ENCODE assay signal across 8 cellular contexts in genomic region chr11:33257160-33257896, GRCh38. TPM values are rescaled to one million over a fixed set of nuclear protein-coding genes. Genes with fewer than 3 reads are reported as not detected.
DNase-seq lines count a peak whose midpoint lies in the region; ATAC-seq and TF ChIP-seq lines count a peak whose summit lies in the region.

HIPK3 (plus strand) TSS chr11:33257381.

- H3K4me3 ChIP-seq in KMS-11 (IDR thresholded peaks at IDR 0.05; ENCODE audit: insufficient read depth, low read depth, low read length) (no peak within 1 kb of the TSS), neural cell (ENCODE audit: low read length) (peak within 1 kb of the TSS; percentile 76)

- H3K9ac ChIP-seq in KMS-11, result peak within 1 kb of the TSS; percentile 99
- peak within 1 kb of the TSS; percentile 99 for H3K9ac ChIP-seq in neural cell (ENCODE audit: low read length)

- no peaks in the 10 kb centered on the region for H3K9me3 ChIP-seq in neural cell (ENCODE audit: low read length)

- H3K27me3 ChIP-seq in KMS-11 (ENCODE audit: insufficient read depth, low read depth), result no peaks in the 10 kb centered on the region
- no peaks in the 10 kb centered on the region for H3K27me3 ChIP-seq in neural cell (ENCODE audit: insufficient read depth, low read depth, low read length)

- peaks cover 6% of the 10 kb centered on the region for H3F3A ChIP-seq in neural cell (ENCODE audit: insufficient read depth, low read length, poor library complexity, severe bottlenecking)

- H3K4me2 ChIP-seq in KMS-11, result peak within 1 kb of the TSS; percentile 96
- peak within 1 kb of the TSS; percentile 86 for H3K4me2 ChIP-seq in neural cell (ENCODE audit: low read length)

- H3K27ac ChIP-seq in KMS-11 (peak within 1 kb of the TSS; percentile 98), neural cell (ENCODE audit: low read length) (peak within 1 kb of the TSS; percentile 97)

- H3K9me3 Mint-ChIP-seq in stimulated activated naive CD8-positive, alpha-beta T cell treated with anti-CD3 and anti-CD28 coated beads, Interleukin-15, amount 100 ng/mL, for 72 hours, result no peaks in the 10 kb centered on the region

- TF ChIP-seq RAD21 in neural cell (conservative IDR thresholded peaks at IDR 0.05), result peak; percentile 37

- no peaks in the 10 kb centered on the region for H3K36me3 ChIP-seq in KMS-11 (ENCODE audit: insufficient read depth)
- no peaks in the 10 kb centered on the region for H3K36me3 ChIP-seq in neural cell (ENCODE audit: insufficient read depth, low read length)

- H3K4me3 Mint-ChIP-seq in stimulated activated naive CD8-positive, alpha-beta T cell treated with anti-CD3 and anti-CD28 coated beads, Interleukin-15, amount 100 ng/mL, for 72 hours, result peak within 1 kb of the TSS; percentile 94 to 99

- no peaks in the 10 kb centered on the region; the same call in 1 of the 2 replicates for H4K20me1 ChIP-seq in KMS-11 (ENCODE audit: insufficient read depth)
- peaks cover 3% of the 10 kb centered on the region for H4K20me1 ChIP-seq in neural cell (ENCODE audit: insufficient read depth)

- peak; percentile 79 for ATAC-seq in GM21737 (IDR thresholded peaks at IDR 0.05; ENCODE audit: unreplicated experiment)
- ATAC-seq in stimulated activated naive CD8-positive, alpha-beta T cell treated with anti-CD3 and anti-CD28 coated beads, Interleukin-15, amount 100 ng/mL, for 72 hours, result peak; percentile 82

- peak within 1 kb of the TSS; percentile 99 for H3K27ac Mint-ChIP-seq in stimulated activated naive CD8-positive, alpha-beta T cell treated with anti-CD3 and anti-CD28 coated beads, Interleukin-15, amount 100 ng/mL, for 72 hours

- TF ChIP-seq CTCF in KMS-11 (conservative IDR thresholded peaks at IDR 0.05; ENCODE audit: low read depth, low read length), result 0 out of 2 replicates have a peak, but pooled peaks have one; percentile 8
- TF ChIP-seq CTCF in neural cell (IDR thresholded peaks at IDR 0.05; ENCODE audit: poor library complexity, severe bottlenecking), result peak; percentile 72

- TF ChIP-seq EP300 in neural cell (conservative IDR thresholded peaks at IDR 0.05; ENCODE audit: poor library complexity, severe bottlenecking), result no peak

- peaks cover 39% of the 10 kb centered on the region for H3K4me1 Mint-ChIP-seq in stimulated activated naive CD8-positive, alpha-beta T cell treated with anti-CD3 and anti-CD28 coated beads, Interleukin-15, amount 100 ng/mL, for 72 hours

- H3K79me2 ChIP-seq in KMS-11 (ENCODE audit: insufficient read depth, low read depth), result peaks cover 50% of the 10 kb centered on the region
- peaks cover 33% of the 10 kb centered on the region for H3K79me2 ChIP-seq in neural cell (replicated peaks; ENCODE audit: insufficient read depth, low read length)

- H3K9me2 ChIP-seq in neural cell (ENCODE audit: insufficient read depth, low read length), result no peaks in the 10 kb centered on the region

- H3K4me1 ChIP-seq in KMS-11 (ENCODE audit: low read depth, poor library complexity, severe bottlenecking), result peaks cover 25% of the 10 kb centered on the region

- no peaks in the 10 kb centered on the region for H3K27me3 Mint-ChIP-seq in stimulated activated naive CD8-positive, alpha-beta T cell treated with anti-CD3 and anti-CD28 coated beads, Interleukin-15, amount 100 ng/mL, for 72 hours

- H2AFZ ChIP-seq in KMS-11 (ENCODE audit: low read depth) (peak within 1 kb of the TSS; percentile 75), neural cell (ENCODE audit: low read depth, low read length) (peak within 1 kb of the TSS; percentile 89)

- DNase-seq in EH (ENCODE audit: low read depth) (peak; percentile 85), SHP77 (lab: John Stamatoyannopoulos, UW) (peak; percentile 38 to 76), fibroblast of the conjunctiva (ENCODE audit: low read depth) (peak; percentile 67)
- DNase-seq in activated effector memory CD4-positive, alpha-beta T cell treated with anti-CD3 and anti-CD28 coated beads, Interleukin-2, amount 50 U/mL, for 16 hours, result peak; percentile 91
- peak; percentile 79 to 83 for DNase-seq in stimulated activated naive CD8-positive, alpha-beta T cell treated with anti-CD3 and anti-CD28 coated beads, Interleukin-15, amount 100 ng/mL, for 72 hours

TF ChIP-seq in neural cell, 6 proteins besides CTCF, POLR2A, EP300 and RAD21:
- TF ChIP-seq SMC3 (conservative IDR thresholded peaks at IDR 0.05; ENCODE audit: poor library complexity) (no peak), POLR2AphosphoS5 (IDR thresholded peaks at IDR 0.05) (peak; percentile 71), EZH2 (IDR thresholded peaks at IDR 0.05; ENCODE audit: borderline replicate concordance, insufficient read depth, low read length, poor library complexity, severe bottlenecking) (no peak), MXI1 (conservative IDR thresholded peaks at IDR 0.05; ENCODE audit: poor library complexity, severe bottlenecking) (peak; percentile 16), TAF1 (IDR thresholded peaks at IDR 0.05; ENCODE audit: low read depth) (no peak), REST (IDR thresholded peaks at IDR 0.05; ENCODE audit: borderline replicate concordance) (peak; percentile 73)
TF ChIP-seq in neural cell: peak in this region for 3.

RNA-seq across cellular contexts. Expression of gene HIPK3, which starts in this region (rescaled TPM):
- 12.4 and 25.5 TPM in 2 replicates for polyA plus RNA-seq in neural cell
- 214 and 225 TPM in 2 replicates for polyA minus RNA-seq in neural cell
